27 cellular contexts compared by ENCODE assay signal in genomic region chr1:8158995-8159394, GRCh38.
DNase-seq lines count a peak whose midpoint lies in the region; ATAC-seq, FAIRE-seq and TF ChIP-seq lines count a peak whose summit lies in the region.
"Had no signal": no experiment of that assay in that cellular context is flagged by ENCODE, and none has a peak within 500 bp of the region (broad histone marks: within the 10 kb centered on the region; RNA-seq: fewer than 3 reads in every experiment).

No MANE protein-coding gene starts in this region.

- TF ChIP-seq CTCF in activated CD8-positive, alpha-beta T cell treated with anti-CD3 and anti-CD28 coated beads for 36 hours (IDR thresholded peaks at IDR 0.05), result no peak
- TF ChIP-seq CTCF in OCI-LY3 (IDR thresholded peaks at IDR 0.05; ENCODE audit: low read depth, low read length), result no peak
- TF ChIP-seq CTCF in esophagus muscularis mucosa (IDR thresholded peaks at IDR 0.05), result no peak
- no peak for TF ChIP-seq CTCF in lower leg skin (IDR thresholded peaks at IDR 0.05)

- H3K79me2 ChIP-seq in OCI-LY3 (ENCODE audit: low read length), result no peaks in the 10 kb centered on the region

- H3K27me3 ChIP-seq in OCI-LY3 (ENCODE audit: low read depth, low read length), result no peaks in the 10 kb centered on the region
- H3K27me3 ChIP-seq in esophagus muscularis mucosa, result peaks cover 0 to 3% (median 0%) of the 10 kb centered on the region in 4 donors
- H3K27me3 ChIP-seq in aorta (ENCODE audit: control insufficient read depth in 1 of 2, insufficient read depth in 2 of 2, low read length in 1 of 2), result no peaks in the 10 kb centered on the region
- H3K27me3 ChIP-seq: BE2C had no signal

- intact Hi-C loops in activated CD8-positive, alpha-beta T cell treated with anti-CD3 and anti-CD28 coated beads for 36 hours (cut with micrococcal nuclease), result no loop called here
- intact Hi-C loops in esophagus muscularis mucosa (cut with DNase I) (no loop called here), lower leg skin (cut with DNase I; ENCODE audit: low total_unique reads) (no loop called here), aorta (cut with DNase I) (no loop called here)

- peaks cover 8% of the 10 kb centered on the region for H3K4me1 Mint-ChIP-seq in activated CD8-positive, alpha-beta T cell treated with anti-CD3 and anti-CD28 coated beads for 36 hours (ENCODE audit: low read depth)
- peaks cover 5% of the 10 kb centered on the region for H3K4me1 Mint-ChIP-seq in activated CD8-positive, alpha-beta T cell treated with anti-CD3 and anti-CD28 coated beads, Interleukin-2, amount 10 ng/mL, durations not matched to agents 7 days and 5 days (ENCODE audit: low read depth)
- peaks cover 6% of the 10 kb centered on the region for H3K4me1 Mint-ChIP-seq in activated naive CD4-positive, alpha-beta T cell treated with anti-CD3 and anti-CD28 coated beads, Interleukin-2, amount 10 ng/mL, durations not matched to agents 7 days and 5 days

- WGBS in esophagus muscularis mucosa, result 83% methylated on average over 4 of the region's 4 CpGs
- WGBS in lower leg skin, 2 donors, result 90 to 94% methylated on average over 4 of the region's 4 CpGs
- 92 to 98% methylated on average over 4 of the region's 4 CpGs for WGBS in aorta, 2 donors

- H2AFZ ChIP-seq in OCI-LY3 (ENCODE audit: low read depth, low read length), result no peak overlapping the region
- H2AFZ ChIP-seq: PC-9 had no signal

- peaks cover 17% of the 10 kb centered on the region for H3K27me3 Mint-ChIP-seq in activated CD8-positive, alpha-beta T cell treated with anti-CD3 and anti-CD28 coated beads for 36 hours
- peaks cover 29% of the 10 kb centered on the region for H3K27me3 Mint-ChIP-seq in activated CD8-positive, alpha-beta T cell treated with anti-CD3 and anti-CD28 coated beads, Interleukin-2, amount 10 ng/mL, durations not matched to agents 7 days and 5 days (ENCODE audit: low read depth)
- H3K27me3 Mint-ChIP-seq in activated naive CD4-positive, alpha-beta T cell treated with anti-CD3 and anti-CD28 coated beads, Interleukin-2, amount 10 ng/mL, durations not matched to agents 7 days and 5 days, result peaks cover 65% of the 10 kb centered on the region

- H3K9ac ChIP-seq in OCI-LY3 (ENCODE audit: low read length), result no peak overlapping the region

- CTCF ChIA-PET in activated CD8-positive, alpha-beta T cell treated with anti-CD3 and anti-CD28 coated beads for 36 hours (lab: Charles Lee), result no interaction called here
- CTCF ChIA-PET in activated CD8-positive, alpha-beta T cell treated with anti-CD3 and anti-CD28 coated beads, Interleukin-2, amount 10 ng/mL, durations not matched to agents 7 days and 5 days (lab: Charles Lee), result no interaction called here
- CTCF ChIA-PET in activated naive CD4-positive, alpha-beta T cell treated with anti-CD3 and anti-CD28 coated beads, Interleukin-2, amount 10 ng/mL, durations not matched to agents 7 days and 5 days (lab: Charles Lee), result no interaction called here

- no peak overlapping the region for H3K4me3 Mint-ChIP-seq in activated CD8-positive, alpha-beta T cell treated with anti-CD3 and anti-CD28 coated beads for 36 hours
- H3K4me3 Mint-ChIP-seq in activated CD8-positive, alpha-beta T cell treated with anti-CD3 and anti-CD28 coated beads, Interleukin-2, amount 10 ng/mL, durations not matched to agents 7 days and 5 days, result no peak overlapping the region
- H3K4me3 Mint-ChIP-seq in activated naive CD4-positive, alpha-beta T cell treated with anti-CD3 and anti-CD28 coated beads, Interleukin-2, amount 10 ng/mL, durations not matched to agents 7 days and 5 days, result no peak overlapping the region
- H3K4me3 Mint-ChIP-seq: CD14-positive monocyte had no signal

- no peak for TF ChIP-seq EP300 in esophagus muscularis mucosa (IDR thresholded peaks at IDR 0.05)

- H3K4me3 ChIP-seq in OCI-LY3 (ENCODE audit: low read length), result no peak overlapping the region
- no peak overlapping the region for H3K4me3 ChIP-seq in esophagus muscularis mucosa
- H3K4me3 ChIP-seq in lower leg skin (ENCODE audit: low read depth, poor library complexity, severe bottlenecking), result no peak overlapping the region
- no peak overlapping the region for H3K4me3 ChIP-seq in aorta (ENCODE audit: low read length in 2 of 2)
- H3K4me3 ChIP-seq: PC-9 had no signal

- H3K36me3 ChIP-seq in OCI-LY3 (replicated peaks; ENCODE audit: low read depth, low read length) (no peaks in the 10 kb centered on the region), esophagus muscularis mucosa (no peaks in the 10 kb centered on the region), aorta (ENCODE audit: control insufficient read depth in 1 of 2, insufficient read depth in 2 of 2, low read length in 1 of 2) (no peaks in the 10 kb centered on the region)
- H3K36me3 ChIP-seq: BE2C had no signal

- peak overlapping the region; percentile 36 for H3K27ac Mint-ChIP-seq in activated CD8-positive, alpha-beta T cell treated with anti-CD3 and anti-CD28 coated beads for 36 hours
- no peak overlapping the region for H3K27ac Mint-ChIP-seq in activated CD8-positive, alpha-beta T cell treated with anti-CD3 and anti-CD28 coated beads, Interleukin-2, amount 10 ng/mL, durations not matched to agents 7 days and 5 days
- no peak overlapping the region for H3K27ac Mint-ChIP-seq in activated naive CD4-positive, alpha-beta T cell treated with anti-CD3 and anti-CD28 coated beads, Interleukin-2, amount 10 ng/mL, durations not matched to agents 7 days and 5 days

- TF ChIP-seq POLR2A in esophagus muscularis mucosa (IDR thresholded peaks at IDR 0.05; ENCODE audit: low read depth) (no peak), lower leg skin (IDR thresholded peaks at IDR 0.05) (no peak)

- no peaks in the 10 kb centered on the region for H3K9me3 ChIP-seq in OCI-LY3 (ENCODE audit: insufficient read depth, low read length)
- H3K9me3 ChIP-seq in esophagus muscularis mucosa, result no peaks in the 10 kb centered on the region
- no peaks in the 10 kb centered on the region for H3K9me3 ChIP-seq in aorta (ENCODE audit: control insufficient read depth, low read length)
- H3K9me3 ChIP-seq: BE2C had no signal

- POLR2A ChIA-PET in activated CD8-positive, alpha-beta T cell treated with anti-CD3 and anti-CD28 coated beads for 36 hours (lab: Charles Lee), result interaction anchor here (0.7 kb wide), 1 partner anchor 12 kb away, joined by 3 read pairs; no protein-coding TSS in a partner anchor
- POLR2A ChIA-PET in activated CD8-positive, alpha-beta T cell treated with anti-CD3 and anti-CD28 coated beads, Interleukin-2, amount 10 ng/mL, durations not matched to agents 7 days and 5 days (lab: Charles Lee), result interaction anchor here (0.6 kb wide), 1 partner anchor 10 kb away, joined by 5 read pairs; no protein-coding TSS in a partner anchor

- H3K4me2 ChIP-seq in OCI-LY3 (ENCODE audit: low read length), result 0 out of 2 replicates have a peak overlapping the region, but pooled peaks have one; percentile 5
- H3K4me2 ChIP-seq: PC-9 had no signal

- peak; percentile 65 for FAIRE-seq in GM18507 (lab: Jason Lieb, UNC)
- FAIRE-seq: H54 had no signal

- H3K4me1 ChIP-seq in OCI-LY3 (ENCODE audit: low read length), result peaks cover 37% of the 10 kb centered on the region
- peaks cover 0 to 45% (median 40%) of the 10 kb centered on the region in 4 donors for H3K4me1 ChIP-seq in esophagus muscularis mucosa
- H3K4me1 ChIP-seq in aorta (ENCODE audit: control insufficient read depth in 1 of 2, insufficient read depth in 2 of 2, low read length in 2 of 2), result no peaks in the 10 kb centered on the region
- H3K4me1 ChIP-seq: BE2C had no signal

- no peaks in the 10 kb centered on the region for H3K9me3 Mint-ChIP-seq in activated CD8-positive, alpha-beta T cell treated with anti-CD3 and anti-CD28 coated beads for 36 hours
- H3K9me3 Mint-ChIP-seq in activated CD8-positive, alpha-beta T cell treated with anti-CD3 and anti-CD28 coated beads, Interleukin-2, amount 10 ng/mL, durations not matched to agents 7 days and 5 days (ENCODE audit: insufficient read depth), result no peaks in the 10 kb centered on the region
- H3K9me3 Mint-ChIP-seq in activated naive CD4-positive, alpha-beta T cell treated with anti-CD3 and anti-CD28 coated beads, Interleukin-2, amount 10 ng/mL, durations not matched to agents 7 days and 5 days, result no peaks in the 10 kb centered on the region
- H3K9me3 Mint-ChIP-seq: CD8-positive, alpha-beta memory T cell had no signal

- ATAC-seq in activated CD8-positive, alpha-beta T cell treated with anti-CD3 and anti-CD28 coated beads for 36 hours, result peak; percentile 39
- ATAC-seq in activated CD8-positive, alpha-beta T cell treated with anti-CD3 and anti-CD28 coated beads, Interleukin-2, amount 10 ng/mL, durations not matched to agents 7 days and 5 days, result no peak
- ATAC-seq in aorta (ENCODE audit: low FRiP score), result no peak

- H3K27ac ChIP-seq in OCI-LY3 (ENCODE audit: low read length), result no peak overlapping the region
- peak overlapping the region; percentile 71 to 81 (median 76) for H3K27ac ChIP-seq in esophagus muscularis mucosa (replicated peaks in 1 of 4)
- no peak overlapping the region for H3K27ac ChIP-seq in aorta (ENCODE audit: low read depth in 1 of 2, low read length in 2 of 2)
- H3K27ac ChIP-seq: 22Rv1, PC-9 had no signal

- H4K20me1 ChIP-seq in OCI-LY3 (ENCODE audit: insufficient read depth, low read length), result no peaks in the 10 kb centered on the region

- no peak for DNase-seq in activated CD8-positive, alpha-beta T cell treated with anti-CD3 and anti-CD28 coated beads for 36 hours
- no peak for DNase-seq in activated CD8-positive, alpha-beta T cell treated with anti-CD3 and anti-CD28 coated beads, Interleukin-2, amount 10 ng/mL, durations not matched to agents 7 days and 5 days
- no peak for DNase-seq in GM18507 (ENCODE audit: extremely low spot score, insufficient read length, low read depth)
- DNase-seq in esophagus muscularis mucosa (ENCODE audit: extremely low spot score), result no peak
- no peak for DNase-seq in lower leg skin (ENCODE audit: low spot score in 2 of 2)
- no peak for DNase-seq in aorta
- DNase-seq in activated naive CD4-positive, alpha-beta T cell treated with anti-CD3 and anti-CD28 coated beads, Interleukin-2, amount 10 ng/mL, durations not matched to agents 7 days and 5 days, result no peak
- DNase-seq: ACHN; BE2C; CD8-positive, alpha-beta memory T cell; DMS79 treated with DMSO at 0.1 percent for 48 hours; GF-D8; Karpas-422; NCI-H1105; NCI-H1436 treated with DMSO at 0.1 percent for 48 hours; NCI-H187 treated with DMSO at 0.1 percent for 48 hours; NCI-H2171 treated with DMSO at 0.1 percent for 48 hours; NCI-H345; NCI-H524; NCI-H748 treated with DMSO at 0.1 percent for 48 hours; PC-9; RPMI8226; SHP77 had no signal

- H3K36me3 Mint-ChIP-seq in activated CD8-positive, alpha-beta T cell treated with anti-CD3 and anti-CD28 coated beads for 36 hours (ENCODE audit: low read depth), result no peaks in the 10 kb centered on the region
- H3K36me3 Mint-ChIP-seq in activated CD8-positive, alpha-beta T cell treated with anti-CD3 and anti-CD28 coated beads, Interleukin-2, amount 10 ng/mL, durations not matched to agents 7 days and 5 days (ENCODE audit: low read depth), result no peaks in the 10 kb centered on the region
- peaks cover 4% of the 10 kb centered on the region for H3K36me3 Mint-ChIP-seq in activated naive CD4-positive, alpha-beta T cell treated with anti-CD3 and anti-CD28 coated beads, Interleukin-2, amount 10 ng/mL, durations not matched to agents 7 days and 5 days
- H3K36me3 Mint-ChIP-seq: CD14-positive monocyte had no signal

Comparison
In these comparisons a context has a peak if more than half of its experiments do, and no peak if none do; other contexts are left out.
1. H3K27ac ChIP-seq: peak in esophagus muscularis mucosa (4 of 4); none in OCI-LY3 (single experiment) and aorta (0 of 2).